ENCODE assay signal across 17 cellular contexts in the genomic region with DNA sequence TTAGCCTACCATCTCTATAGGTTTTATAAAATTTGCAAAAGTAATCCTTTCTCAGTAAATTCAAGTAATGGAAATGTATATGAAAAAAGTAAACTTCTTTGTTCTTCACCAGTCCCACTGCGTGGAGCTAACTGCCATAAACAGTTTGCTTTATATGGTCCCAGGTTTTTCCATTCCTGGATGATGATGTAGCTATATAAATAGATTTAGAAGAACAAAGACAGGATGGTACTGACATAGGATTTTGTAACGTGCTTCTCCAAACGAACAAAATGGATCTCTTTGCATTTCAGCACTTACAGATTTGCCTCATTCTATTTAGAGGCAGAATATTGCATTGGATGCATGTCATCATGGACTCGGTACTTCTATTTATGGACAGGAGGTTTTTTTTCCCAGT.
"Had no signal": no experiment of that assay in that cellular context is flagged by ENCODE, and none has a peak within 500 bp of the region (broad histone marks: within the 10 kb centered on the region; RNA-seq: fewer than 3 reads in every experiment).

No MANE protein-coding gene starts in this region.

- DNase-seq: activated CD4-positive, alpha-beta T cell treated with anti-CD3 and anti-CD28 coated beads for 36 hours; activated CD8-positive, alpha-beta memory T cell treated with anti-CD3 and anti-CD28 coated beads, Interleukin-2, amount 50 U/mL, for 48 hours; activated CD8-positive, alpha-beta T cell treated with anti-CD3 and anti-CD28 coated beads for 36 hours; activated naive CD4-positive, alpha-beta T cell treated with anti-CD3 and anti-CD28 coated beads, Interleukin-2, amount 10 ng/mL, durations not matched to agents 7 days and 5 days; adrenal gland; central memory CD4-positive, alpha-beta T cell; head of caudate nucleus; naive thymus-derived CD4-positive, alpha-beta T cell; stimulated activated CD4-positive, alpha-beta T cell treated with anti-CD3 and anti-CD28 coated beads, Interleukin-15, amount 100 ng/mL, for 24 hours; stimulated activated CD4-positive, alpha-beta T cell treated with anti-CD3 and anti-CD28 coated beads, Interleukin-4, amount 100 ng/mL, for 24 hours; T-cell; T1000 had no signal

- H3K27ac Mint-ChIP-seq: activated CD4-positive, alpha-beta T cell treated with anti-CD3 and anti-CD28 coated beads for 36 hours; activated CD8-positive, alpha-beta T cell treated with anti-CD3 and anti-CD28 coated beads for 36 hours; activated naive CD4-positive, alpha-beta T cell treated with anti-CD3 and anti-CD28 coated beads, Interleukin-2, amount 10 ng/mL, durations not matched to agents 7 days and 5 days; dendritic cell treated with granulocyte-macrophage colony-stimulating factor and Interleukin-4, amounts not matched to agents 40 ng/mL and 50 ng/mL, for 4 days; naive thymus-derived CD4-positive, alpha-beta T cell; stimulated activated naive CD8-positive, alpha-beta T cell treated with anti-CD3 and anti-CD28 coated beads, Interleukin-15, Interleukin-2, amounts not matched to agents 100 ng/mL and 50 ng/mL, for 24 hours; T-cell had no signal

- H3K4me1 Mint-ChIP-seq: activated CD4-positive, alpha-beta T cell treated with anti-CD3 and anti-CD28 coated beads for 36 hours; T-cell had no signal

- H3K4me3 ChIP-seq: adrenal gland, prostate gland, SK-N-MC, uterus had no signal

- H3K4me1 ChIP-seq: adrenal gland, uterus had no signal

- ATAC-seq: activated CD4-positive, alpha-beta T cell treated with anti-CD3 and anti-CD28 coated beads for 36 hours; activated CD8-positive, alpha-beta T cell treated with anti-CD3 and anti-CD28 coated beads for 36 hours; naive thymus-derived CD4-positive, alpha-beta T cell; T-cell had no signal

- H3K27me3 ChIP-seq: adrenal gland, uterus had no signal

- H3K4me3 Mint-ChIP-seq: activated CD4-positive, alpha-beta T cell treated with anti-CD3 and anti-CD28 coated beads for 36 hours; activated CD8-positive, alpha-beta T cell treated with anti-CD3 and anti-CD28 coated beads for 36 hours; activated naive CD4-positive, alpha-beta T cell treated with anti-CD3 and anti-CD28 coated beads, Interleukin-2, amount 10 ng/mL, durations not matched to agents 7 days and 5 days; dendritic cell treated with granulocyte-macrophage colony-stimulating factor and Interleukin-4, amounts not matched to agents 40 ng/mL and 50 ng/mL, for 4 days; naive thymus-derived CD4-positive, alpha-beta T cell; stimulated activated naive CD8-positive, alpha-beta T cell treated with anti-CD3 and anti-CD28 coated beads, Interleukin-15, Interleukin-2, amounts not matched to agents 100 ng/mL and 50 ng/mL, for 24 hours; T-cell had no signal

- H3K36me3 ChIP-seq: adrenal gland, prostate gland, uterus had no signal

- H3K9me3 ChIP-seq: adrenal gland, prostate gland, uterus had no signal

- H3K27me3 Mint-ChIP-seq: activated CD4-positive, alpha-beta T cell treated with anti-CD3 and anti-CD28 coated beads for 36 hours; activated CD8-positive, alpha-beta T cell treated with anti-CD3 and anti-CD28 coated beads for 36 hours; activated naive CD4-positive, alpha-beta T cell treated with anti-CD3 and anti-CD28 coated beads, Interleukin-2, amount 10 ng/mL, durations not matched to agents 7 days and 5 days; dendritic cell treated with granulocyte-macrophage colony-stimulating factor and Interleukin-4, amounts not matched to agents 40 ng/mL and 50 ng/mL, for 4 days; naive thymus-derived CD4-positive, alpha-beta T cell; stimulated activated naive CD8-positive, alpha-beta T cell treated with anti-CD3 and anti-CD28 coated beads, Interleukin-15, Interleukin-2, amounts not matched to agents 100 ng/mL and 50 ng/mL, for 24 hours; T-cell had no signal

- H3K27ac ChIP-seq: adrenal gland, prostate gland, SK-N-MC had no signal

- H3K9me3 Mint-ChIP-seq: activated CD8-positive, alpha-beta T cell treated with anti-CD3 and anti-CD28 coated beads for 36 hours; activated naive CD4-positive, alpha-beta T cell treated with anti-CD3 and anti-CD28 coated beads, Interleukin-2, amount 10 ng/mL, durations not matched to agents 7 days and 5 days; stimulated activated naive CD8-positive, alpha-beta T cell treated with anti-CD3 and anti-CD28 coated beads, Interleukin-15, Interleukin-2, amounts not matched to agents 100 ng/mL and 50 ng/mL, for 24 hours; T-cell had no signal
